14 cellular contexts compared by ENCODE assay signal in the genomic region with DNA sequence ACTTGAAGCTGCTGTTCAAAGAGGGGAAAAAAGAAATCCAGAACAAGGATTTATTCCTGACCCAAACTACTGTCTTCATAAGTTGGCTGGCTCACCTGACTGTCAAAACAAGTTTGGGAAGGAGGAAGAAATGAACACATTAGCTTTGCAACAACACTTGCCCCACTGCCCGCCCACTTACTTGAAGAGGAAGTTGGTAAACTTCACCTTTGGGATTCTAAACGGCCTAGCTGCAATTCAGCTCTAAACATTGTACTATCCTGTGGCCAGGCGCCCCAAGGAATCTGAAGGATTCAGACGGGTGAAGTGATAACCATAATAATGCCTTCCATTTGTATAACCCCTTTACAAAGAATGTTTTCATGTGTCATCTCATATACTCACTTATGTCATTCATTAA.
DNase-seq lines count a peak whose midpoint lies in the region; TF ChIP-seq lines count a peak whose summit lies in the region.
"Had no signal": no experiment of that assay in that cellular context is flagged by ENCODE, and none has a peak within 500 bp of the region (broad histone marks: within the 10 kb centered on the region; RNA-seq: fewer than 3 reads in every experiment).

No MANE protein-coding gene starts in this region.

- DNase-seq in AML-193 (lab: John Stamatoyannopoulos, UW) (peak; percentile 30 to 43), HL-60 (ENCODE audit: low read depth in 1 of 2, low spot score in 1 of 2) (peak; percentile 16 to 69), midbrain (lab: John Stamatoyannopoulos, UW) (peak; percentile 6), cerebellar cortex (ENCODE audit: low spot score) (no peak), NCI-H2227 treated with DMSO at 0.1 percent for 48 hours (lab: John Stamatoyannopoulos, UW) (no peak), G401 (ENCODE audit: low spot score) (no peak)
- DNase-seq in activated CD4-positive, CD25-positive, alpha-beta regulatory T cell treated with anti-CD3 and anti-CD28 coated beads, Interleukin-2, amount 50 U/mL, for 72 hours: no peak
- DNase-seq: activated CD4-positive, alpha-beta T cell treated with anti-CD3 and anti-CD28 coated beads, Interleukin-2, amount 50 U/mL, for 4 hours; activated effector memory CD4-positive, alpha-beta T cell treated with Interleukin-2 at 50 U/mL for 16 hours; DND-41 had no signal

- in situ Hi-C loops in G401 (cut with HindIII; ENCODE audit: low sequenced_read_pairs): no loop called here

- H3K9me3 Mint-ChIP-seq in dendritic cell treated with granulocyte-macrophage colony-stimulating factor and Interleukin-4, amounts not matched to agents 40 ng/mL and 50 ng/mL, for 4 days: no peaks in the 10 kb centered on the region
- H3K9me3 Mint-ChIP-seq: T-helper 1 cell treated with Interleukin-12 subunit alpha and Interleukin-12 subunit beta and Interleukin-4 antibody, amounts not matched to agents 30 μg/mL and 1 μg/mL, for 36 hours had no signal

- H3K27me3 ChIP-seq in HL-60 (ENCODE audit: insufficient read depth, poor library complexity, severe bottlenecking): no peaks in the 10 kb centered on the region

- no peak for TF ChIP-seq CTCF in HL-60 (IDR thresholded peaks at IDR 0.05; ENCODE audit: insufficient read depth, low read length)

- H3K4me3 ChIP-seq in HL-60 (replicated peaks; ENCODE audit: insufficient read depth, low read length): no peak overlapping the region

- H3K27ac Mint-ChIP-seq in dendritic cell treated with granulocyte-macrophage colony-stimulating factor and Interleukin-4, amounts not matched to agents 40 ng/mL and 50 ng/mL, for 4 days: peak overlapping the region; percentile 85
- H3K27ac Mint-ChIP-seq: mesothelial cell of epicardium; T-helper 1 cell treated with Interleukin-12 subunit alpha and Interleukin-12 subunit beta and Interleukin-4 antibody, amounts not matched to agents 30 μg/mL and 1 μg/mL, for 36 hours had no signal

- intact Hi-C loops in dendritic cell treated with granulocyte-macrophage colony-stimulating factor and Interleukin-4, amounts not matched to agents 40 ng/mL and 50 ng/mL, for 4 days (cut with micrococcal nuclease): loop anchor here (1.0 to 5.0 kb wide), 2 partner anchors 20 to 199 kb away; a partner anchor contains a TSS

- no peaks in the 10 kb centered on the region for H3K27me3 Mint-ChIP-seq in dendritic cell treated with granulocyte-macrophage colony-stimulating factor and Interleukin-4, amounts not matched to agents 40 ng/mL and 50 ng/mL, for 4 days

- peaks cover 45% of the 10 kb centered on the region for H3K4me1 Mint-ChIP-seq in dendritic cell treated with granulocyte-macrophage colony-stimulating factor and Interleukin-4, amounts not matched to agents 40 ng/mL and 50 ng/mL, for 4 days (ENCODE audit: low read depth)

- no peaks in the 10 kb centered on the region for H3K36me3 Mint-ChIP-seq in dendritic cell treated with granulocyte-macrophage colony-stimulating factor and Interleukin-4, amounts not matched to agents 40 ng/mL and 50 ng/mL, for 4 days (ENCODE audit: low read depth)
- H3K36me3 Mint-ChIP-seq: mesothelial cell of epicardium had no signal

- peak overlapping the region; percentile 68 for H3K27ac ChIP-seq in HL-60 (replicated peaks)
- H3K27ac ChIP-seq: epithelial cell of prostate had no signal

- H3K4me3 Mint-ChIP-seq in dendritic cell treated with granulocyte-macrophage colony-stimulating factor and Interleukin-4, amounts not matched to agents 40 ng/mL and 50 ng/mL, for 4 days: peak overlapping the region; percentile 23
- H3K4me3 Mint-ChIP-seq: mesothelial cell of epicardium; T-helper 1 cell treated with Interleukin-12 subunit alpha and Interleukin-12 subunit beta and Interleukin-4 antibody, amounts not matched to agents 30 μg/mL and 1 μg/mL, for 36 hours had no signal

Comparison
In these comparisons a context has a peak if more than half of its experiments do, and no peak if none do; other contexts are left out.
1. DNase-seq: peak in AML-193 (2 of 2), HL-60 (2 of 2) and midbrain (single experiment); none in cerebellar cortex (single experiment), NCI-H2227 treated with DMSO at 0.1 percent for 48 hours (single experiment), G401 (single experiment) and activated CD4-positive, CD25-positive, alpha-beta regulatory T cell treated with anti-CD3 and anti-CD28 coated beads, Interleukin-2, amount 50 U/mL, for 72 hours (single experiment).